In genomic region chr16:2029350-2029749, GRCh38 we compare ENCODE assay signal across 1 cellular context.
TF ChIP-seq lines count a peak whose summit lies in the region.

No MANE protein-coding gene starts in this region.

TF ChIP-seq in Ishikawa, 13 proteins besides CTCF, POLR2A, EP300 and RAD21:
- peak; percentile 85 for TF ChIP-seq EGR1 (IDR thresholded peaks at IDR 0.05)
- TF ChIP-seq TCF12 (IDR thresholded peaks at IDR 0.05; ENCODE audit: low read depth): no peak
- TF ChIP-seq USF1 (IDR thresholded peaks at IDR 0.05): no peak
- TF ChIP-seq TAF1 (IDR thresholded peaks at IDR 0.05; ENCODE audit: low read depth): 0 out of 2 replicates have a peak, but pooled peaks have one; percentile 23
- no peak for TF ChIP-seq ZBTB7A (IDR thresholded peaks at IDR 0.05; ENCODE audit: low read depth)
- peak; percentile 57 for TF ChIP-seq TEAD4 (IDR thresholded peaks at IDR 0.05)
- TF ChIP-seq MAX (IDR thresholded peaks at IDR 0.05): peak; percentile 63
